ENCODE assay signal across 32 cellular contexts in the genomic region with DNA sequence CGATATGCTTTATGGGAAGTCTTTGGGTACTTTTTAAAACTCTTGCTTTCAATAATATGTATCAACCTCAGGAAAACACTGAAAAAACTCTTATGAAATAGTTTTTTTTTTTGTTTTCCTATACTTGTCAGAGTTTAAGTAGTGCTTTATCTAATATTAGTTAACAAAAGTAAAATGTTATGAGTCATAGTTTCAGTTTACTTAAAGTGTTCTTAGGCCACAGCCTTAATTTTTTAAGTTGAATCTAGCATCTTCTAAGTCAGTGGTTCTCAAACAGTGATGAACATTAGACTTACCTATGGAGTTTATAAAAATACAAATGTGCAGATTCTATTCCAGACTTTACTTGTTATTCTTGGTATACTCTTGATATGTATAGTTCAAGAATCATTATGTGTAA. TPM values are rescaled to one million over a fixed set of nuclear protein-coding genes. Genes with fewer than 3 reads are reported as not detected.
"Had no signal": no experiment of that assay in that cellular context is flagged by ENCODE, and none has a peak within 500 bp of the region (broad histone marks: within the 10 kb centered on the region; RNA-seq: fewer than 3 reads in every experiment).

No MANE protein-coding gene starts in this region.

- H3K36me3 ChIP-seq: brain microvascular endothelial cell, MG63, Peyer's patch, SJSA1 had no signal

- DNase-seq: activated CD4-positive, alpha-beta T cell treated with anti-CD3 and anti-CD28 coated beads for 1 hour; activated CD4-positive, alpha-beta T cell treated with anti-CD3 and anti-CD28 coated beads, Interleukin-2, amount 10 ng/mL, durations not matched to agents 24 days and 14 days; activated CD4-positive, alpha-beta T cell treated with anti-CD3 and anti-CD28 coated beads, Interleukin-2, amount 50 U/mL, for 48 hours; activated CD8-positive, alpha-beta memory T cell treated with anti-CD3 and anti-CD28 coated beads, Interleukin-2, amount 10 ng/mL, durations not matched to agents 7 days and 5 days; activated effector memory CD4-positive, alpha-beta T cell treated with Interleukin-2 at 50 U/mL for 16 hours; activated naive CD4-positive, alpha-beta T cell; activated naive CD8-positive, alpha-beta T cell treated with anti-CD3 and anti-CD28 coated beads, Interleukin-2, amount 50 U/mL, for 24 hours; activated T-cell treated with anti-CD3 and anti-CD28 coated beads, Interleukin-2, amount 50 U/mL, for 24 hours; amygdala; brain microvascular endothelial cell; caudate nucleus; MG63; MV-4-11; NCI-H1092 treated with DMSO at 0.1 percent for 48 hours; NCI-H1417 treated with DMSO at 0.1 percent for 48 hours; NCI-H1694; NCI-H2029; NCI-H2107; NCI-H2171 treated with DMSO at 0.1 percent for 48 hours; NCI-H226; NCI-H526; NCI-H774; OCI-M1; Peyer's patch; SHP77; SW 1271 had no signal

- H3K27ac ChIP-seq: brain microvascular endothelial cell, Peyer's patch, SJSA1 had no signal

- ATAC-seq: activated CD8-positive, alpha-beta memory T cell treated with anti-CD3 and anti-CD28 coated beads, Interleukin-2, amount 10 ng/mL, durations not matched to agents 7 days and 5 days; activated naive CD4-positive, alpha-beta T cell treated with anti-CD3 and anti-CD28 coated beads, Interleukin-2, amount 50 U/mL, for 72 hours; activated naive CD8-positive, alpha-beta T cell treated with anti-CD3 and anti-CD28 coated beads, Interleukin-2, amount 50 U/mL, for 24 hours; SK-N-SH treated with all-trans-retinoic acid at 6 μM for 48 hours; WTC11 had no signal

- H3K9me3 ChIP-seq: MG63, Peyer's patch, SJSA1 had no signal

- H3K4me3 ChIP-seq: MG63, Peyer's patch, SJSA1 had no signal

- H3K4me1 ChIP-seq: Peyer's patch, SJSA1 had no signal

- H3K27me3 ChIP-seq: brain microvascular endothelial cell, MG63, Peyer's patch, SJSA1 had no signal

RNA-seq across cellular contexts. Expression of a gene that starts 26.3 kb away (rescaled TPM):
- total RNA-seq: activated CD4-positive, alpha-beta T cell treated with anti-CD3 and anti-CD28 coated beads, Interleukin-2, amount 10 ng/mL, durations not matched to agents 24 days and 14 days; activated CD8-positive, alpha-beta memory T cell treated with anti-CD3 and anti-CD28 coated beads, Interleukin-2, amount 10 ng/mL, durations not matched to agents 7 days and 5 days; activated naive CD4-positive, alpha-beta T cell treated with anti-CD3 and anti-CD28 coated beads, Interleukin-2, amount 50 U/mL, for 72 hours; activated T-helper 1 cell treated with anti-CD3 and anti-CD28 coated beads, Interleukin-12 subunit alpha, Interleukin-12 subunit beta, Interleukin-2, Interleukin-4 antibody, amounts not matched to agents 30 ng/mL and 10 ng/mL and 1 ng/mL, durations not matched to agents 14 hours and 24 hours and 36 hours; SJSA1; T-helper 1 cell treated with Interleukin-12 subunit alpha and Interleukin-12 subunit beta and Interleukin-4 antibody, amounts not matched to agents 30 ng/mL and 1 ng/mL, for 36 hours had no signal
